Comparison of ENCODE assay signal across 8 cellular contexts in genomic region chr16:88452485-88453216, GRCh38. TPM values are rescaled to one million over a fixed set of nuclear protein-coding genes. Genes with fewer than 3 reads are reported as not detected.
DNase-seq lines count a peak whose midpoint lies in the region; ATAC-seq, FAIRE-seq and TF ChIP-seq lines count a peak whose summit lies in the region.

No MANE protein-coding gene starts in this region.

- H3K4me1 ChIP-seq in ascending aorta (peaks cover 7 to 24% of the 10 kb centered on the region in 2 donors), right cardiac atrium (ENCODE audit: control insufficient read depth, insufficient read depth, low read length) (peaks cover 4% of the 10 kb centered on the region)

- ATAC-seq in HG02642 (IDR thresholded peaks at IDR 0.05; ENCODE audit: poor library complexity, unreplicated experiment) (peak; percentile 70), T-helper 17 cell (peak; percentile 80), right cardiac atrium (peak; percentile 90 to 93)

- H3K27me3 Mint-ChIP-seq in T-helper 17 cell: no peaks in the 10 kb centered on the region

- no peak for TF ChIP-seq CTCF in GM10266 (IDR thresholded peaks at IDR 0.05; ENCODE audit: control insufficient read depth, insufficient read depth, low read depth, missing control alignments)
- TF ChIP-seq CTCF in ascending aorta (IDR thresholded peaks at IDR 0.05): no peak

- no peaks in the 10 kb centered on the region for H3K9me3 ChIP-seq in T-helper 17 cell (ENCODE audit: control insufficient read depth, low read length, poor library complexity, severe bottlenecking)
- H3K9me3 ChIP-seq in ascending aorta: no peaks in the 10 kb centered on the region
- H3K9me3 ChIP-seq in right cardiac atrium (ENCODE audit: control insufficient read depth, low read length): no peaks in the 10 kb centered on the region

- H3K36me3 ChIP-seq in ascending aorta: no peaks in the 10 kb centered on the region

- peak; percentile 94 for FAIRE-seq in urothelium cell line (lab: Jason Lieb, UNC)

- peak overlapping the region; percentile 56 to 58 for H3K27ac ChIP-seq in ascending aorta
- no peak overlapping the region for H3K27ac ChIP-seq in right cardiac atrium (ENCODE audit: low read length)

- H3K4me3 Mint-ChIP-seq in T-helper 17 cell: peak overlapping the region; percentile 90

- H3K27ac Mint-ChIP-seq in T-helper 17 cell: peak overlapping the region; percentile 61

- DNase-seq in GM10266 (ENCODE audit: extremely low spot score) (peak; percentile 100), NCI-H128 (lab: John Stamatoyannopoulos, UW; ENCODE audit: unreplicated experiment) (peak; percentile 75), T-helper 17 cell (peak; percentile 99 to 100 (median 99)), ascending aorta (ENCODE audit: low spot score in 2 of 2) (peak; percentile 84 to 98), right cardiac atrium (peak; percentile 98 to 100 (median 100)), pulmonary artery endothelial cell (ENCODE audit: low read depth, low spot score) (peak; percentile 69), urothelium cell line (ENCODE audit: low spot score) (peak; percentile 100)

- H3K4me3 ChIP-seq in ascending aorta: peak overlapping the region; percentile 75 to 84
- H3K4me3 ChIP-seq in right cardiac atrium (ENCODE audit: low read length): peak overlapping the region; percentile 86

- no peaks in the 10 kb centered on the region for H3K27me3 ChIP-seq in ascending aorta
- H3K27me3 ChIP-seq in right cardiac atrium (ENCODE audit: control insufficient read depth, insufficient read depth): no peaks in the 10 kb centered on the region

- intact Hi-C loops in ascending aorta (cut with DNase I): loop anchor here (2.0 to 5.0 kb wide), 5 partner anchors 82 to 405 kb away; partner anchors contain the start of genes CTU2, GALNS, MVD and RNF166
- intact Hi-C loops in right cardiac atrium (cut with DNase I): no loop called here

- peaks cover 16% of the 10 kb centered on the region for H3K4me1 Mint-ChIP-seq in T-helper 17 cell

- no peaks in the 10 kb centered on the region for H3K36me3 Mint-ChIP-seq in T-helper 17 cell (ENCODE audit: low read depth)

- WGBS in right cardiac atrium: 2% methylated on average over 72 of the region's 72 CpGs

RNA-seq across cellular contexts. Expression of gene ZFPM1, which starts 0.4 kb away (rescaled TPM):
- total RNA-seq in T-helper 17 cell (10 to 100 TPM; 24.6 to 29.4 TPM), ascending aorta (5.5 TPM), right cardiac atrium (10 to 100 TPM in 1 of 4 donors, 1 to 10 TPM in 3; 8.1 to 11.4 (median 8.7) TPM), pulmonary artery endothelial cell (1.2 and 2.0 TPM in 2 replicates)
- 7.7 TPM for polyA plus RNA-seq in right cardiac atrium
